8 cellular contexts compared by ENCODE assay signal in the genomic region with DNA sequence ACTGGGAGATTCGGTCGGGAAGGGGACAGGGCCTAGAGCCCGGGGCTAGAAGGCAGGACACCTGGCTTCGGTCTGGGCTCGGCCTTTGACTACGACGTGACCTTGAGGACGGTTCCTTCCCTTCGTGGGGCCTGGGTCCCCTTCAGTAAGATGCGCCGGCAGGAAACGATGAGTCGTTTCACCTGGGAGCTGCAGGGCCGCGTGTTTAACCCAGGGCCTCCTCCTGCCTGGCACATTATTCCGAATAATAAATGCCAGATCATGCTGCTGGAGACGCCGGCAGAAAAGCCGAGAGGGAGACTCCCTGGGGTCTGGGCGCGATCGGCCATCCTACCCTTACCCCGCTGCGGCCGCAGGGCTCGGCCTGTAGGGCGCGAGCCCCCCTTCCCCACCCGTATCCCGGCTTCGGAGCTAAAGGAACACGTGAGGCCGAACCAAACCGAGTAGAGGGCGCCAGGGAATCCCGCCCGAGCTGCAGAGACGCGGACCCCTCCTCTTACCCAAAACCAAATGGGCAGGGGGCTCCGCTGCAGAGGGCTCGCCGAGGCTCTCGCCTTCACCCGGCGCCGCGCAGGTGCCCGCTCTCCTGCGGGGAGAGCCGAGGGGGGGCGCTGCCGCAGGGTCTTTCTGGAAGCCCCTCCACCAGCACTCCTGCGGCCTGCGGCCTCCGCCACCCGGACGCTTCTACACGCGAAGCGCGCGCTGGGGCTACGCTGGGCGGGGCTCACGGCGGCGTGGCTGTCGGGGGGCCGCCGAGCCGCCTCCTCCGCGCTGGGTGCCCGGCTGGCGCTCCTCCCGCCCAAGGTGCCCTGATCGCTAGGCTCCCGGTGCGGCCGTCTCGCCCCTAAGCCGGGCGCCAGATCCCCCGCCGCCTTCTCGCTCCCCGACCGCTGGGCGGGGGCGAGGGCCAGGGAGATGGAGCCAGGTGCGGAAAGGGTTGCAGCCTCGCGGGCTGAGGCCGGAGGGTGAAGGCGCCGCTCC. TPM values are rescaled to one million over a fixed set of nuclear protein-coding genes. Genes with fewer than 3 reads are reported as not detected.
A peak's percentile ranks its signal among the peaks of the same experiment; 100 is the strongest.
DNase-seq lines count a peak whose midpoint lies in the region; ATAC-seq and TF ChIP-seq lines count a peak whose summit lies in the region.

A gene with protein sequence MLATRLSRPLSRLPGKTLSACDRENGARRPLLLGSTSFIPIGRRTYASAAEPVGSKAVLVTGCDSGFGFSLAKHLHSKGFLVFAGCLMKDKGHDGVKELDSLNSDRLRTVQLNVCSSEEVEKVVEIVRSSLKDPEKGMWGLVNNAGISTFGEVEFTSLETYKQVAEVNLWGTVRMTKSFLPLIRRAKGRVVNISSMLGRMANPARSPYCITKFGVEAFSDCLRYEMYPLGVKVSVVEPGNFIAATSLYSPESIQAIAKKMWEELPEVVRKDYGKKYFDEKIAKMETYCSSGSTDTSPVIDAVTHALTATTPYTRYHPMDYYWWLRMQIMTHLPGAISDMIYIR (minus strand): TSS at position 688 of the 981 bp plus-strand sequence. CDS start 9,525 bp downstream, outside the sequence.

- H3K4me1 ChIP-seq in HEK293 (ENCODE audit: control insufficient read depth, insufficient read depth, low read length): no peaks in the 10 kb centered on the region
- H3K4me1 ChIP-seq in breast epithelium: no peaks in the 10 kb centered on the region

- POLR2A ChIA-PET in HEK293 (lab: Yijun Ruan, JAX): no interaction called here

- TF ChIP-seq CTCF in HEK293 (tag by site-specific recombination; IDR thresholded peaks at IDR 0.05) (no peak), WERI-Rb-1 (IDR thresholded peaks at IDR 0.05; ENCODE audit: low read depth, low read length) (no peak), breast epithelium (IDR thresholded peaks at IDR 0.05) (no peak)

- H3K27me3 ChIP-seq in WERI-Rb-1 (ENCODE audit: insufficient read depth, low read depth, severe bottlenecking): no peaks in the 10 kb centered on the region
- peaks cover 0 to 4% of the 10 kb centered on the region in 2 donors for H3K27me3 ChIP-seq in breast epithelium
- H3K27me3 ChIP-seq in layer of hippocampus (ENCODE audit: control insufficient read depth, insufficient read depth, low read length): no peaks in the 10 kb centered on the region

- intact Hi-C loops in breast epithelium (cut with DNase I; ENCODE audit: low total_unique reads): no loop called here

- no peak for ATAC-seq in GM18520 (IDR thresholded peaks at IDR 0.05; ENCODE audit: unreplicated experiment)

- DNase-seq in GDM1 (lab: John Stamatoyannopoulos, UW) (peak; percentile 41), NCI-H1092 treated with DMSO at 0.1 percent for 48 hours (lab: John Stamatoyannopoulos, UW) (peak; percentile 64), WERI-Rb-1 (peak; percentile 60), breast epithelium (ENCODE audit: low spot score in 2 of 2) (no peak)
- peak; percentile 54 to 64 for DNase-seq in stimulated activated CD4-positive, alpha-beta T cell treated with anti-CD3 and anti-CD28 coated beads, Interleukin-2, amount 100 ng/mL, for 48 hours

- H3K4me3 ChIP-seq in HEK293 (ENCODE audit: low read depth, low read length): peak within 1 kb of the TSS; percentile 62
- H3K4me3 ChIP-seq in WERI-Rb-1 (ENCODE audit: low read depth, low read length): peak within 1 kb of the TSS; percentile 76
- peak within 1 kb of the TSS; percentile 62 to 87 (median 74) for H3K4me3 ChIP-seq in breast epithelium

- no peaks in the 10 kb centered on the region for H3K9me3 ChIP-seq in HEK293 (ENCODE audit: control insufficient read depth, insufficient read depth, low read depth, low read length)
- H3K9me3 ChIP-seq in WERI-Rb-1 (ENCODE audit: severe bottlenecking): no peaks in the 10 kb centered on the region
- no peaks in the 10 kb centered on the region for H3K9me3 ChIP-seq in breast epithelium

- H3K36me3 ChIP-seq in HEK293 (ENCODE audit: control insufficient read depth in 2 of 2, insufficient read depth in 1 of 2, low read length in 2 of 2): no peaks in the 10 kb centered on the region
- H3K36me3 ChIP-seq in WERI-Rb-1: no peaks in the 10 kb centered on the region
- no peaks in the 10 kb centered on the region for H3K36me3 ChIP-seq in breast epithelium

- TF ChIP-seq POLR2A in breast epithelium (IDR thresholded peaks at IDR 0.05): no peak

- CTCF ChIA-PET in HEK293 (lab: Yijun Ruan, JAX): interaction anchor here (0.5 kb wide), 1 partner anchor 99 kb away, joined by 3 read pairs; no protein-coding TSS in a partner anchor

- H3K27ac ChIP-seq in HEK293 (ENCODE audit: extremely low read depth, low read depth, low read length): peak within 1 kb of the TSS; percentile 41; the same call in 1 of the 2 replicates
- peak within 1 kb of the TSS; percentile 86 for H3K27ac ChIP-seq in WERI-Rb-1
- peak within 1 kb of the TSS; percentile 89 to 95 for H3K27ac ChIP-seq in breast epithelium
- H3K27ac ChIP-seq in layer of hippocampus (ENCODE audit: low read depth, low read length): peak within 1 kb of the TSS; percentile 97

TF ChIP-seq in HEK293, 187 proteins besides CTCF, POLR2A, EP300 and RAD21:
- no peak for TF ChIP-seq WT1 (tag by site-specific recombination; IDR thresholded peaks at IDR 0.05)
- 0 out of 2 replicates have a peak, but pooled peaks have one; percentile 8 for TF ChIP-seq ZNF341 (tag by site-specific recombination; IDR thresholded peaks at IDR 0.05; ENCODE audit: low read depth)
TF ChIP-seq in HEK293: peak in this region for 1.

RNA-seq across cellular contexts. Expression of the gene that starts here (rescaled TPM):
- 10 to 100 TPM; 14.6 to 33.1 (median 16.4) TPM for total RNA-seq in breast epithelium

Comparison
In these comparisons a context has a peak if more than half of its experiments do, and no peak if none do; other contexts are left out.
1. DNase-seq: peak in GDM1 (single experiment), NCI-H1092 treated with DMSO at 0.1 percent for 48 hours (single experiment), WERI-Rb-1 (single experiment) and stimulated activated CD4-positive, alpha-beta T cell treated with anti-CD3 and anti-CD28 coated beads, Interleukin-2, amount 100 ng/mL, for 48 hours (2 of 2); none in breast epithelium (0 of 2).
2. H3K27ac ChIP-seq: peak in every context shown above with its lines; median percentile 97 in layer of hippocampus; 92 in breast epithelium; 86 in WERI-Rb-1; 41 in HEK293.
3. Peak in every context shown above with its lines, with median percentiles within 50 percentile points of each other: H3K4me3 ChIP-seq.